Comparison of ENCODE assay signal across 1 cellular context in genomic region chr3:50304601-50305000, GRCh38.
TF ChIP-seq lines count a peak whose summit lies in the region.

No MANE protein-coding gene starts in this region.

TF ChIP-seq in H1, 55 proteins besides CTCF, POLR2A, EP300 and RAD21:
- TF ChIP-seq CEBPB (IDR thresholded peaks at IDR 0.05; ENCODE audit: low read depth, low read length) (no peak), JUND (IDR thresholded peaks at IDR 0.05; ENCODE audit: low read length) (no peak), HDAC6 (IDR thresholded peaks at IDR 0.05; ENCODE audit: low read depth, low read length) (no peak)
TF ChIP-seq in H1: peak in this region for 0.
